Comparison of ENCODE assay signal across 1 cellular context in the genomic region with DNA sequence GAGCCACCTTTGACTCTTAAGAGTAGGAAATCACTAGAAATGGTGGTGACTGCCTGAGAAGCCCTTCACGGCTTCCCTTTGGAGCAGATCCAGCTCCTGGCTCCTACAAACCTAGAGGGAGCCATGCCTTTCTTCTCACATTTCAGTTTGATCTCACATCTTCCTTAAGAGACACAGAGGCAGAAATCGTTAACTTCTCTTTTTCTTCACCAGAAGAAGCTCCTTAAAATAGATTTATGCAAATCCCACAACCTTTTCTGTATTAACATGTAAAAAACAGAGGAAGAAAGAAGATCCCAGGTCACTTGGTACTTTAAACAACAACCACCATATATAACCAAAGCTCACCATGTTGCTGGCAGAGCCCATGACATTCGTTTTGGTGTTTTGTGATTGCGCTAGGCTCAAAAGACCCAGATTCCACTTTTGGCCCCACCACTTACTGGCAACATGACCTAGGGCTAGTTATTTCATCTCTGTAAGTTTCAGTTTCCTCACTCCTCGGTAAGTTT.
A peak's percentile ranks its signal among the peaks of the same experiment; 100 is the strongest.
TF ChIP-seq lines count a peak whose summit lies in the region.

No MANE protein-coding gene starts in this region.

TF ChIP-seq in GM12878, 131 proteins besides CTCF, POLR2A, EP300 and RAD21 (continued from another document):
- TF ChIP-seq, protein P1, sequence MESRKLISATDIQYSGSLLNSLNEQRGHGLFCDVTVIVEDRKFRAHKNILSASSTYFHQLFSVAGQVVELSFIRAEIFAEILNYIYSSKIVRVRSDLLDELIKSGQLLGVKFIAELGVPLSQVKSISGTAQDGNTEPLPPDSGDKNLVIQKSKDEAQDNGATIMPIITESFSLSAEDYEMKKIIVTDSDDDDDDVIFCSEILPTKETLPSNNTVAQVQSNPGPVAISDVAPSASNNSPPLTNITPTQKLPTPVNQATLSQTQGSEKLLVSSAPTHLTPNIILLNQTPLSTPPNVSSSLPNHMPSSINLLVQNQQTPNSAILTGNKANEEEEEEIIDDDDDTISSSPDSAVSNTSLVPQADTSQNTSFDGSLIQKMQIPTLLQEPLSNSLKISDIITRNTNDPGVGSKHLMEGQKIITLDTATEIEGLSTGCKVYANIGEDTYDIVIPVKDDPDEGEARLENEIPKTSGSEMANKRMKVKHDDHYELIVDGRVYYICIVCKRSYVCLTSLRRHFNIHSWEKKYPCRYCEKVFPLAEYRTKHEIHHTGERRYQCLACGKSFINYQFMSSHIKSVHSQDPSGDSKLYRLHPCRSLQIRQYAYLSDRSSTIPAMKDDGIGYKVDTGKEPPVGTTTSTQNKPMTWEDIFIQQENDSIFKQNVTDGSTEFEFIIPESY (IDR thresholded peaks at IDR 0.05) = no peak
- TF ChIP-seq BACH1 (IDR thresholded peaks at IDR 0.05; ENCODE audit: borderline replicate concordance) (no peak), PML (IDR thresholded peaks at IDR 0.05; ENCODE audit: low read length) (no peak), CEBPB (IDR thresholded peaks at IDR 0.05; ENCODE audit: borderline replicate concordance in 1 of 2, low read depth in 2 of 2, low read length in 2 of 2) (no peak), NFXL1 (IDR thresholded peaks at IDR 0.05; ENCODE audit: borderline replicate concordance) (no peak), TCF7 (IDR thresholded peaks at IDR 0.05; ENCODE audit: borderline replicate concordance) (no peak), SUZ12 (IDR thresholded peaks at IDR 0.05; ENCODE audit: unreplicated experiment) (no peak), RELB (IDR thresholded peaks at IDR 0.05; ENCODE audit: low read depth) (peak; percentile 48; the same call in 1 of the 2 replicates), WRNIP1 (IDR thresholded peaks at IDR 0.05; ENCODE audit: borderline replicate concordance, low read depth, low read length) (no peak), STAT1 (conservative IDR thresholded peaks at IDR 0.05) (no peak), SP1 (IDR thresholded peaks at IDR 0.05; ENCODE audit: low read depth, low read length) (no peak), ASH2L (IDR thresholded peaks at IDR 0.05; ENCODE audit: borderline replicate concordance, low read depth) (peak; percentile 64; the same call in 1 of the 2 replicates), GABPA (IDR thresholded peaks at IDR 0.05; ENCODE audit: low read depth) (no peak), YY1 (IDR thresholded peaks at IDR 0.05; ENCODE audit: low read depth, low read length) (no peak), NR2C2 (IDR thresholded peaks at IDR 0.05; ENCODE audit: borderline replicate concordance, control insufficient read depth, insufficient read length, low read depth) (no peak), SMARCA5 (IDR thresholded peaks at IDR 0.05) (no peak), HDAC6 (IDR thresholded peaks at IDR 0.05; ENCODE audit: unreplicated experiment) (no peak), PAX8 (IDR thresholded peaks at IDR 0.05) (no peak), DPF2 (IDR thresholded peaks at IDR 0.05) (no peak), NBN (IDR thresholded peaks at IDR 0.05) (no peak), RFX5 (IDR thresholded peaks at IDR 0.05; ENCODE audit: low read depth, low read length) (no peak), HDAC2 (IDR thresholded peaks at IDR 0.05) (no peak), CHD4 (IDR thresholded peaks at IDR 0.05) (no peak), JUNB (IDR thresholded peaks at IDR 0.05) (no peak)
- TF ChIP-seq, protein P2, sequence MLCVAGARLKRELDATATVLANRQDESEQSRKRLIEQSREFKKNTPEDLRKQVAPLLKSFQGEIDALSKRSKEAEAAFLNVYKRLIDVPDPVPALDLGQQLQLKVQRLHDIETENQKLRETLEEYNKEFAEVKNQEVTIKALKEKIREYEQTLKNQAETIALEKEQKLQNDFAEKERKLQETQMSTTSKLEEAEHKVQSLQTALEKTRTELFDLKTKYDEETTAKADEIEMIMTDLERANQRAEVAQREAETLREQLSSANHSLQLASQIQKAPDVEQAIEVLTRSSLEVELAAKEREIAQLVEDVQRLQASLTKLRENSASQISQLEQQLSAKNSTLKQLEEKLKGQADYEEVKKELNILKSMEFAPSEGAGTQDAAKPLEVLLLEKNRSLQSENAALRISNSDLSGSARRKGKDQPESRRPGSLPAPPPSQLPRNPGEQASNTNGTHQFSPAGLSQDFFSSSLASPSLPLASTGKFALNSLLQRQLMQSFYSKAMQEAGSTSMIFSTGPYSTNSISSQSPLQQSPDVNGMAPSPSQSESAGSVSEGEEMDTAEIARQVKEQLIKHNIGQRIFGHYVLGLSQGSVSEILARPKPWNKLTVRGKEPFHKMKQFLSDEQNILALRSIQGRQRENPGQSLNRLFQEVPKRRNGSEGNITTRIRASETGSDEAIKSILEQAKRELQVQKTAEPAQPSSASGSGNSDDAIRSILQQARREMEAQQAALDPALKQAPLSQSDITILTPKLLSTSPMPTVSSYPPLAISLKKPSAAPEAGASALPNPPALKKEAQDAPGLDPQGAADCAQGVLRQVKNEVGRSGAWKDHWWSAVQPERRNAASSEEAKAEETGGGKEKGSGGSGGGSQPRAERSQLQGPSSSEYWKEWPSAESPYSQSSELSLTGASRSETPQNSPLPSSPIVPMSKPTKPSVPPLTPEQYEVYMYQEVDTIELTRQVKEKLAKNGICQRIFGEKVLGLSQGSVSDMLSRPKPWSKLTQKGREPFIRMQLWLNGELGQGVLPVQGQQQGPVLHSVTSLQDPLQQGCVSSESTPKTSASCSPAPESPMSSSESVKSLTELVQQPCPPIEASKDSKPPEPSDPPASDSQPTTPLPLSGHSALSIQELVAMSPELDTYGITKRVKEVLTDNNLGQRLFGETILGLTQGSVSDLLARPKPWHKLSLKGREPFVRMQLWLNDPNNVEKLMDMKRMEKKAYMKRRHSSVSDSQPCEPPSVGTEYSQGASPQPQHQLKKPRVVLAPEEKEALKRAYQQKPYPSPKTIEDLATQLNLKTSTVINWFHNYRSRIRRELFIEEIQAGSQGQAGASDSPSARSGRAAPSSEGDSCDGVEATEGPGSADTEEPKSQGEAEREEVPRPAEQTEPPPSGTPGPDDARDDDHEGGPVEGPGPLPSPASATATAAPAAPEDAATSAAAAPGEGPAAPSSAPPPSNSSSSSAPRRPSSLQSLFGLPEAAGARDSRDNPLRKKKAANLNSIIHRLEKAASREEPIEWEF (IDR thresholded peaks at IDR 0.05; ENCODE audit: insufficient replicate concordance, low read depth, low read length) = no peak
- TF ChIP-seq, protein P3, sequence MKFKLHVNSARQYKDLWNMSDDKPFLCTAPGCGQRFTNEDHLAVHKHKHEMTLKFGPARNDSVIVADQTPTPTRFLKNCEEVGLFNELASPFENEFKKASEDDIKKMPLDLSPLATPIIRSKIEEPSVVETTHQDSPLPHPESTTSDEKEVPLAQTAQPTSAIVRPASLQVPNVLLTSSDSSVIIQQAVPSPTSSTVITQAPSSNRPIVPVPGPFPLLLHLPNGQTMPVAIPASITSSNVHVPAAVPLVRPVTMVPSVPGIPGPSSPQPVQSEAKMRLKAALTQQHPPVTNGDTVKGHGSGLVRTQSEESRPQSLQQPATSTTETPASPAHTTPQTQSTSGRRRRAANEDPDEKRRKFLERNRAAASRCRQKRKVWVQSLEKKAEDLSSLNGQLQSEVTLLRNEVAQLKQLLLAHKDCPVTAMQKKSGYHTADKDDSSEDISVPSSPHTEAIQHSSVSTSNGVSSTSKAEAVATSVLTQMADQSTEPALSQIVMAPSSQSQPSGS (IDR thresholded peaks at IDR 0.05; ENCODE audit: low read length) = no peak
- TF ChIP-seq, protein P4, sequence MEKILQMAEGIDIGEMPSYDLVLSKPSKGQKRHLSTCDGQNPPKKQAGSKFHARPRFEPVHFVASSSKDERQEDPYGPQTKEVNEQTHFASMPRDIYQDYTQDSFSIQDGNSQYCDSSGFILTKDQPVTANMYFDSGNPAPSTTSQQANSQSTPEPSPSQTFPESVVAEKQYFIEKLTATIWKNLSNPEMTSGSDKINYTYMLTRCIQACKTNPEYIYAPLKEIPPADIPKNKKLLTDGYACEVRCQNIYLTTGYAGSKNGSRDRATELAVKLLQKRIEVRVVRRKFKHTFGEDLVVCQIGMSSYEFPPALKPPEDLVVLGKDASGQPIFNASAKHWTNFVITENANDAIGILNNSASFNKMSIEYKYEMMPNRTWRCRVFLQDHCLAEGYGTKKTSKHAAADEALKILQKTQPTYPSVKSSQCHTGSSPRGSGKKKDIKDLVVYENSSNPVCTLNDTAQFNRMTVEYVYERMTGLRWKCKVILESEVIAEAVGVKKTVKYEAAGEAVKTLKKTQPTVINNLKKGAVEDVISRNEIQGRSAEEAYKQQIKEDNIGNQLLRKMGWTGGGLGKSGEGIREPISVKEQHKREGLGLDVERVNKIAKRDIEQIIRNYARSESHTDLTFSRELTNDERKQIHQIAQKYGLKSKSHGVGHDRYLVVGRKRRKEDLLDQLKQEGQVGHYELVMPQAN (conservative IDR thresholded peaks at IDR 0.05) = no peak
